8 cellular contexts compared by ENCODE assay signal in genomic region chrX:130402211-130402684, GRCh38. TPM values are rescaled to one million over a fixed set of nuclear protein-coding genes. Genes with fewer than 3 reads are reported as not detected.
DNase-seq lines count a peak whose midpoint lies in the region; ATAC-seq and TF ChIP-seq lines count a peak whose summit lies in the region.

No MANE protein-coding gene starts in this region.

- H3K4me1 ChIP-seq in skeletal muscle satellite cell (ENCODE audit: control insufficient read depth, insufficient read depth, low read length): peaks cover 3% of the 10 kb centered on the region

- CTCF ChIA-PET in T-cell (lab: Charles Lee): no interaction called here

- ATAC-seq in GM21825 (IDR thresholded peaks at IDR 0.05; ENCODE audit: unreplicated experiment): peak; percentile 10
- ATAC-seq in T-cell (replicated peaks in 1 of 4): peak in 1 of 4 experiments; percentile 15
- ATAC-seq in GM18868 (IDR thresholded peaks at IDR 0.05; ENCODE audit: unreplicated experiment): no peak
- ATAC-seq in GM21529 (IDR thresholded peaks at IDR 0.05; ENCODE audit: unreplicated experiment): no peak
- ATAC-seq in GM19467 (IDR thresholded peaks at IDR 0.05; ENCODE audit: unreplicated experiment): no peak

- no peaks in the 10 kb centered on the region for H3K9me3 ChIP-seq in skeletal muscle satellite cell (replicated peaks; ENCODE audit: low read length)

- H3K9ac ChIP-seq in skeletal muscle satellite cell (ENCODE audit: low read depth, low read length): peak overlapping the region; percentile 87

- TF ChIP-seq CTCF in foreskin fibroblast (IDR thresholded peaks at IDR 0.05; ENCODE audit: low read depth, low read length): no peak

- H3K4me3 ChIP-seq in foreskin fibroblast (ENCODE audit: low read depth in 1 of 2, low read length in 2 of 2) (peak overlapping the region; percentile 56 to 85), skeletal muscle satellite cell (ENCODE audit: low read length) (peak overlapping the region; percentile 68)

- DNase-seq in T-cell (no peak), foreskin fibroblast (no peak), iPS-NIHi7 (ENCODE audit: extremely low spot score) (no peak)

- H3K9me3 Mint-ChIP-seq in T-cell: no peaks in the 10 kb centered on the region

- peaks cover 21 to 37% (median 23%) of the 10 kb centered on the region in 3 donors for H3K4me1 Mint-ChIP-seq in T-cell

- H3K4me2 ChIP-seq in skeletal muscle satellite cell (ENCODE audit: low read length): peak overlapping the region; percentile 76

- H3K36me3 Mint-ChIP-seq in T-cell: peaks cover 4% of the 10 kb centered on the region

- H3K36me3 ChIP-seq in skeletal muscle satellite cell (ENCODE audit: insufficient read depth, low read length): no peaks in the 10 kb centered on the region

- no peaks in the 10 kb centered on the region for H3K27me3 ChIP-seq in skeletal muscle satellite cell (ENCODE audit: control insufficient read depth, insufficient read depth, low read length)

- peaks cover 1 to 15% of the 10 kb centered on the region in 2 donors for H3K27me3 Mint-ChIP-seq in T-cell

- POLR2A ChIA-PET in T-cell (lab: Charles Lee): no interaction called here

- H3K4me3 Mint-ChIP-seq in T-cell: peak overlapping the region; percentile 83 to 91 (median 90)

- peak overlapping the region; percentile 65 to 85 for H3K27ac Mint-ChIP-seq in T-cell

RNA-seq across cellular contexts. Expression of gene RBMX2, which starts 0.5 kb away (rescaled TPM):
- total RNA-seq in T-cell: 10 to 100 TPM; 18.6 to 20.8 (median 20.2) TPM
- 15.9 and 22.6 TPM in 2 replicates for total RNA-seq in skeletal muscle satellite cell (2012; rRNA removed)

RNA-seq across cellular contexts. Expression of gene GPR119, which starts 16.8 kb away (rescaled TPM):
- total RNA-seq in T-cell: not detected
- not detected in 2 replicates for total RNA-seq in skeletal muscle satellite cell (2012; rRNA removed)
